ENCODE assay signal across 9 cellular contexts in the genomic region with DNA sequence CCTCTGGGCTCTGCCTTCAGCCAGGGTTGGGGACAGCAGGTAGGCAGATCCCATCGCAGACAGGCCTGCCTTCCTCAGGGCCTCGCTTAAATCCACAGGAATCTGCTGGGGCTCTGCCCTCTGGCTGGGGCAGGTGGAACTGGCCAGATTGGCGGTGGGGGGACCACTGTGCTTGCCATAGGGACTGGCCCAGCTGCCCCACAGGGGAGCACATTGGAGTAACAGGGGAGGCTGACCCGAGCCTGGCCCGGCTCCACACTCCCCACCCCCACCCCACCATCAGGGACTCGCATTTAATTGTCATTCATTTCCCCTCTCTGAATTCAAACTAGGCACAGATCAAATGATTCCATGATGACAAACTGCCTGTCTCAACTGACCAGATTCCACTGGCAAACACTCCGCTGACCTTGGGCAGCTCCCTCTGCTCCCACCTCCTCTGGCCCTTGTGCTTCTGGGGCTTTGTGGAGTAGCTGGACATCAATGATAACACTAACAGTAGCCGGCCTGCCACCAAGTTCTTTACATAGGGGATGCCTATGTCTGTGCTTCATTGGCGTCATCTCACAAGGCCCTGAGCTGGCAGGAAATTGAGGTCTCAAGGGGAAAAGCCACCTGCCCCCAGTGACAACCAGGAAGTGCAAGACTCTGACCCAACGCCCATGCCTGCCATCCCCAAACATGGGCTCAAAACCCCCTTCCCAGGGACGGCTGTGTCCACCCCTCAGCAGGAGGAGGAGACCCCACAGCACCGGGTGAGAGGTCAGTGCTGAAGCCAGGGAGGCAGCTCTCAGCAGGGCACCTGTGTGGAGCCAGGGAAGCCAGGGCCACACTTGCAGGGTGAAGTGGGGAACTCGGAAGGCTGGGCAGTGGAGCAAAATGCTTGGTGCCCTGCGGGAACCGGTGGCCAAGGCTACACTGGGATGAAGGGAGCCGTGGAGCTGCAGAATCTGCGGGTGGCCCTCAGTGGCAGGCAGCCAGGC. TPM values are rescaled to one million over a fixed set of nuclear protein-coding genes. Genes with fewer than 3 reads are reported as not detected.
DNase-seq lines count a peak whose midpoint lies in the region; TF ChIP-seq lines count a peak whose summit lies in the region.
"Had no signal": no experiment of that assay in that cellular context is flagged by ENCODE, and none has a peak within 500 bp of the region (broad histone marks: within the 10 kb centered on the region; RNA-seq: fewer than 3 reads in every experiment).

No MANE protein-coding gene starts in this region.

- H4K91ac ChIP-seq in mesenchymal stem cell (ENCODE audit: low read length) = no peak overlapping the region

- no peak overlapping the region for H2BK15ac ChIP-seq in mesenchymal stem cell (ENCODE audit: low read depth, poor library complexity, severe bottlenecking)

- H3K36me3 ChIP-seq in mesenchymal stem cell (ENCODE audit: control insufficient read depth in 1 of 2, insufficient read depth in 2 of 2, low read depth in 1 of 2, low read length in 2 of 2) = peaks cover 0 to 13% of the 10 kb centered on the region in 2 experiments
- H3K36me3 ChIP-seq in smooth muscle cell (ENCODE audit: low read depth) = no peaks in the 10 kb centered on the region

- peak overlapping the region; percentile 59 for H2AK5ac ChIP-seq in mesenchymal stem cell (ENCODE audit: low read length, severe bottlenecking)

- no peaks in the 10 kb centered on the region for H3F3A ChIP-seq in smooth muscle cell (ENCODE audit: low read depth)

- no peaks in the 10 kb centered on the region for H3K79me1 ChIP-seq in mesenchymal stem cell (replicated peaks; ENCODE audit: low read length, poor library complexity, severe bottlenecking)

- WGBS in mesenchymal stem cell = 90% methylated on average over 17 of the region's 17 CpGs
- 89% methylated on average over 17 of the region's 17 CpGs for WGBS in smooth muscle cell (ENCODE audit: low lambda C conversion rate)

- no peak overlapping the region for H2BK5ac ChIP-seq in mesenchymal stem cell (ENCODE audit: low read depth, low read length, poor library complexity, severe bottlenecking)

- no peak overlapping the region for H2BK12ac ChIP-seq in mesenchymal stem cell (ENCODE audit: low read length in 2 of 2)

- H3K4me2 ChIP-seq in mesenchymal stem cell (ENCODE audit: low read length, poor library complexity, severe bottlenecking) (no peak overlapping the region), smooth muscle cell (no peak overlapping the region)

- no peak overlapping the region for H2BK120ac ChIP-seq in mesenchymal stem cell (ENCODE audit: low read depth, low read length)

- no peak overlapping the region for H3K4me3 ChIP-seq in HFF-Myc (replicated peaks; ENCODE audit: low read depth, low read length)
- H3K4me3 ChIP-seq in WI38 (ENCODE audit: low read depth, low read length) = no peak overlapping the region
- no peak overlapping the region for H3K4me3 ChIP-seq in mesenchymal stem cell (ENCODE audit: insufficient read depth in 1 of 2, low read depth in 1 of 2, low read length in 2 of 2)
- no peak overlapping the region for H3K4me3 ChIP-seq in smooth muscle cell

- DNase-seq in DMS 273 (lab: John Stamatoyannopoulos, UW; ENCODE audit: unreplicated experiment) (peak; percentile 17), DMS 273 treated with DMSO at 0.1 percent for 48 hours (lab: John Stamatoyannopoulos, UW) (no peak), HFF-Myc (ENCODE audit: extremely low read depth, low read depth) (no peak), mesenchymal stem cell (no peak), hippocampal formation (lab: John Stamatoyannopoulos, UW) (no peak), smooth muscle cell (lab: John Stamatoyannopoulos, UW; ENCODE audit: unreplicated experiment) (no peak), NCI-H1105 treated with DMSO at 0.1 percent for 48 hours (lab: John Stamatoyannopoulos, UW) (no peak)

- H3K27ac ChIP-seq in mesenchymal stem cell (ENCODE audit: low read length, poor library complexity, severe bottlenecking) (no peak overlapping the region), smooth muscle cell (ENCODE audit: low read depth) (no peak overlapping the region)
- H3K27ac ChIP-seq: 22Rv1 had no signal

- H3K27me3 ChIP-seq in mesenchymal stem cell (ENCODE audit: control insufficient read depth in 1 of 2, insufficient read depth in 1 of 2, low read length in 2 of 2) (peaks cover 11 to 65% of the 10 kb centered on the region in 2 experiments), smooth muscle cell (ENCODE audit: low read depth) (peaks cover 23% of the 10 kb centered on the region)

- peaks cover 29% of the 10 kb centered on the region for H3K4me1 ChIP-seq in mesenchymal stem cell (ENCODE audit: control insufficient read depth, insufficient read depth, low read depth, low read length)
- no peaks in the 10 kb centered on the region for H3K4me1 ChIP-seq in smooth muscle cell (ENCODE audit: low read depth)

- no peak overlapping the region for H3K23ac ChIP-seq in mesenchymal stem cell (ENCODE audit: low read length in 2 of 2)

- H3K18ac ChIP-seq in mesenchymal stem cell (ENCODE audit: low read depth in 1 of 2, low read length in 2 of 2) = no peak overlapping the region

- H3K4ac ChIP-seq in mesenchymal stem cell (ENCODE audit: low read depth in 1 of 2, low read length in 2 of 2) = no peak overlapping the region

- no peaks in the 10 kb centered on the region for H4K20me1 ChIP-seq in smooth muscle cell (ENCODE audit: low read depth)

- H2AFZ ChIP-seq in mesenchymal stem cell (ENCODE audit: low read depth, low read length) = no peak overlapping the region
- H2AFZ ChIP-seq in smooth muscle cell (ENCODE audit: low read depth) = no peak overlapping the region

- H3K9me3 ChIP-seq in mesenchymal stem cell (ENCODE audit: control insufficient read depth, low read length) (no peaks in the 10 kb centered on the region), smooth muscle cell (replicated peaks; ENCODE audit: low read depth) (no peaks in the 10 kb centered on the region)

- no peaks in the 10 kb centered on the region for H3K79me2 ChIP-seq in smooth muscle cell (ENCODE audit: low read depth)

- peak; percentile 14 for TF ChIP-seq CTCF in HFF-Myc (IDR thresholded peaks at IDR 0.05; ENCODE audit: low read depth, low read length, missing control alignments)
- TF ChIP-seq CTCF in WI38 (IDR thresholded peaks at IDR 0.05; ENCODE audit: low read depth, low read length) = peak; percentile 15; the same call in 1 of the 2 replicates
- no peak for TF ChIP-seq CTCF in smooth muscle cell (IDR thresholded peaks at IDR 0.05; ENCODE audit: borderline replicate concordance, insufficient read depth, poor library complexity, severe bottlenecking)

- H4K8ac ChIP-seq in mesenchymal stem cell (ENCODE audit: low read length) = no peak overlapping the region

- H3K14ac ChIP-seq in mesenchymal stem cell (ENCODE audit: low read length in 2 of 2) = no peak overlapping the region

- H3K9ac ChIP-seq in mesenchymal stem cell (ENCODE audit: low read length) = no peak overlapping the region
- no peak overlapping the region for H3K9ac ChIP-seq in smooth muscle cell (ENCODE audit: low read depth)

RNA-seq across cellular contexts. Expression of a gene that starts 2.1 kb away (rescaled TPM):
- polyA plus RNA-seq in mesenchymal stem cell (2013, experiment 1 of 2) = 0.26 TPM
- 0.21 TPM for polyA plus RNA-seq in mesenchymal stem cell (2013, experiment 2 of 2)
- total RNA-seq in smooth muscle cell = 0.85 and 1.5 TPM in 2 replicates
- polyA plus RNA-seq in smooth muscle cell = 0.62 and 1.0 TPM in 2 replicates
